Comparison of ENCODE assay signal across 19 cellular contexts in the genomic region with DNA sequence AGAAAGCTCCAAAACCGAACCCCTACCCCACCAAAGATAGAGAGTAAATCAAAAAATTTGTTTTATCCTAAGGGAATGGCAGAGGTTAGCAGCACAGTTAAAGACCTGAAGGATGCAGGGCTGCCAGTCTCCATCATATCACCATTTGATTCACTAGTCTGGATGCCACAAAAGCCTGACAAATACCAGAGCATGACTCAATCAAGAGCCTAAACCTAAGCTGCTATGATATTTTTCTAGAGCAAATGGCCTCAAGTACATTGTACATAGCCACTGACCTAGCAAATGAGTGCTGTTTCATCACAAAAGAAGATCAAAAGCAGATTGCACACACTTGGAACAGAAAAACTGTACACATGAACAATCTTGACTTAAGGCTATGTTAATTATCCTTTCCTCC. TPM values are rescaled to one million over a fixed set of nuclear protein-coding genes. Genes with fewer than 3 reads are reported as not detected.
A peak's percentile ranks its signal among the peaks of the same experiment; 100 is the strongest.
DNase-seq lines count a peak whose midpoint lies in the region; ATAC-seq and TF ChIP-seq lines count a peak whose summit lies in the region.
"Had no signal": no experiment of that assay in that cellular context is flagged by ENCODE, and none has a peak within 500 bp of the region (broad histone marks: within the 10 kb centered on the region; RNA-seq: fewer than 3 reads in every experiment).

No MANE protein-coding gene starts in this region.

- H3K27ac ChIP-seq in GM23248 (no peak overlapping the region), trophoblast cell (ENCODE audit: low read depth, low read length) (no peak overlapping the region), psoas muscle (no peak overlapping the region)

- H2BK120ac ChIP-seq in trophoblast cell (ENCODE audit: insufficient read depth, low read length, poor library complexity), result no peak overlapping the region

- H2AFZ ChIP-seq in GM23248, result no peak overlapping the region
- H2AFZ ChIP-seq in trophoblast cell (ENCODE audit: insufficient read depth, low read length, poor library complexity), result no peak overlapping the region
- H2AFZ ChIP-seq: GM23338 had no signal

- peaks cover 9% of the 10 kb centered on the region for H3K4me1 ChIP-seq in GM23248 (ENCODE audit: insufficient read depth)
- peaks cover 0 to 2% of the 10 kb centered on the region in 2 experiments for H3K4me1 ChIP-seq in trophoblast cell (ENCODE audit: control insufficient read depth in 1 of 2, insufficient read depth in 2 of 2, low read length in 2 of 2)
- H3K4me1 ChIP-seq in psoas muscle, result peaks cover 4% of the 10 kb centered on the region

- no peaks in the 10 kb centered on the region for H3K36me3 Mint-ChIP-seq in activated CD8-positive, alpha-beta T cell treated with anti-CD3 and anti-CD28 coated beads for 36 hours (ENCODE audit: low read depth)
- H3K36me3 Mint-ChIP-seq: CD14-positive monocyte had no signal

- H2BK12ac ChIP-seq in trophoblast cell (ENCODE audit: low read length), result no peak overlapping the region

- H3F3A ChIP-seq in GM23248 (ENCODE audit: insufficient read depth), result peaks cover 7% of the 10 kb centered on the region; the same call in 1 of the 2 replicates

- H4K8ac ChIP-seq in trophoblast cell (ENCODE audit: low read depth, low read length), result no peak overlapping the region

- H3K27ac Mint-ChIP-seq in activated CD8-positive, alpha-beta T cell treated with anti-CD3 and anti-CD28 coated beads for 36 hours, result no peak overlapping the region
- H3K27ac Mint-ChIP-seq: CD14-positive monocyte, GM23338 had no signal

- WGBS in GM23248 (ENCODE audit: low coverage in 1 of 2, low lambda C conversion rate in 2 of 2, missing lambda C conversion rate in 2 of 2), 2 experiments, result 60 to 80% methylated on average over 1 of the region's 1 CpG
- WGBS in trophoblast cell (ENCODE audit: extremely low coverage, insufficient coverage, insufficient read length), result no CpG with 5 or more reads among the region's 1 CpG
- WGBS in psoas muscle, 3 donors, result 92 to 97% (median 93%) methylated on average over 1 of the region's 1 CpG

- H3K9me3 ChIP-seq in GM23248 (ENCODE audit: low read depth) (no peaks in the 10 kb centered on the region), trophoblast cell (ENCODE audit: insufficient read depth, low read depth, low read length) (no peaks in the 10 kb centered on the region), psoas muscle (no peaks in the 10 kb centered on the region)

- no peaks in the 10 kb centered on the region for H4K20me1 ChIP-seq in GM23248 (ENCODE audit: insufficient read depth)

- H2BK5ac ChIP-seq in trophoblast cell (ENCODE audit: low read depth, low read length, poor library complexity), result no peak overlapping the region

- H3K9me3 Mint-ChIP-seq in activated CD8-positive, alpha-beta T cell treated with anti-CD3 and anti-CD28 coated beads for 36 hours, result no peaks in the 10 kb centered on the region

- in situ Hi-C loops in GM23248 (cut with MboI), result no loop called here

- H3K4ac ChIP-seq in trophoblast cell (ENCODE audit: low read depth, low read length), result no peak overlapping the region

- H2AK5ac ChIP-seq in trophoblast cell (ENCODE audit: low read length), result no peak overlapping the region

- H3K23ac ChIP-seq in trophoblast cell (ENCODE audit: low read length), result no peak overlapping the region

- H3K14ac ChIP-seq in trophoblast cell (ENCODE audit: low read length), result no peak overlapping the region

- DNase-seq in GM23248 (peak; percentile 47), fibroblast of gingiva (ENCODE audit: low read depth) (peak; percentile 59), trophoblast cell (peak; percentile 42 to 56), GM19238 (ENCODE audit: insufficient read length, low spot score) (no peak), psoas muscle (no peak), NCI-H146 treated with DMSO at 0.1 percent for 48 hours (lab: John Stamatoyannopoulos, UW; ENCODE audit: unreplicated experiment) (no peak)
- no peak for DNase-seq in activated CD8-positive, alpha-beta T cell treated with anti-CD3 and anti-CD28 coated beads for 36 hours
- DNase-seq: AML-193, DMS 273 treated with DMSO at 0.1 percent for 48 hours, KBM-7, NCI-H1048, NCI-H146, NCI-H2107, NCI-H226, NCI-H524 treated with DMSO at 0.1 percent for 48 hours, Right ventricle myocardium superior had no signal

- H3K27me3 ChIP-seq in GM23248 (replicated peaks; ENCODE audit: insufficient read depth) (no peaks in the 10 kb centered on the region), trophoblast cell (ENCODE audit: insufficient read depth, low read length) (no peaks in the 10 kb centered on the region), psoas muscle (ENCODE audit: insufficient read depth in 3 of 3, low read length in 2 of 3) (no peaks in the 10 kb centered on the region)

- H3K9ac ChIP-seq in GM23248 (no peak overlapping the region), trophoblast cell (ENCODE audit: low read length) (no peak overlapping the region)

- H3K18ac ChIP-seq in trophoblast cell (ENCODE audit: low read length), result no peak overlapping the region

- CTCF ChIA-PET in activated CD8-positive, alpha-beta T cell treated with anti-CD3 and anti-CD28 coated beads for 36 hours (lab: Charles Lee), result interaction anchor here (1.0 kb wide), 1 partner anchor 362 kb away, joined by 3 read pairs; no protein-coding TSS in a partner anchor

- H3K4me2 ChIP-seq in GM23248 (ENCODE audit: unreplicated experiment), result no peak overlapping the region
- no peak overlapping the region for H3K4me2 ChIP-seq in trophoblast cell (ENCODE audit: low read length)
- H3K4me2 ChIP-seq: GM23338 had no signal

- no peak overlapping the region for H4K12ac ChIP-seq in trophoblast cell (ENCODE audit: low read depth, low read length)

- no peaks in the 10 kb centered on the region for H3K79me1 ChIP-seq in trophoblast cell (ENCODE audit: low read length)

- ATAC-seq in SK-N-SH treated with all-trans-retinoic acid at 6 μM for 48 hours (peak; percentile 21), psoas muscle (no peak)
- ATAC-seq in activated CD8-positive, alpha-beta T cell treated with anti-CD3 and anti-CD28 coated beads for 36 hours, result no peak
- ATAC-seq: GM23338 had no signal

- no peaks in the 10 kb centered on the region; the same call in 1 of the 2 replicates for H3K9me2 ChIP-seq in GM23248 (ENCODE audit: insufficient read depth)

- H3K27me3 Mint-ChIP-seq in activated CD8-positive, alpha-beta T cell treated with anti-CD3 and anti-CD28 coated beads for 36 hours, result peaks cover 11% of the 10 kb centered on the region

- H3K36me3 ChIP-seq in GM23248 (ENCODE audit: low read depth) (no peaks in the 10 kb centered on the region), trophoblast cell (ENCODE audit: control insufficient read depth in 1 of 2, insufficient read depth in 2 of 2, low read length in 2 of 2) (no peaks in the 10 kb centered on the region), psoas muscle (ENCODE audit: insufficient read depth in 1 of 2, low read depth in 1 of 2) (no peaks in the 10 kb centered on the region)

- H3K79me2 ChIP-seq in GM23248 (ENCODE audit: insufficient read depth), result 0 out of 2 replicates have a peak, but pooled peaks cover 16% of the 10 kb centered on the region
- H3K79me2 ChIP-seq in trophoblast cell (ENCODE audit: control insufficient read depth, insufficient read depth, low read length, poor library complexity), result no peaks in the 10 kb centered on the region

- POLR2A ChIA-PET in activated CD8-positive, alpha-beta T cell treated with anti-CD3 and anti-CD28 coated beads for 36 hours (lab: Charles Lee), result no interaction called here

- no peak overlapping the region for H3K4me3 Mint-ChIP-seq in activated CD8-positive, alpha-beta T cell treated with anti-CD3 and anti-CD28 coated beads for 36 hours
- H3K4me3 Mint-ChIP-seq: CD14-positive monocyte, GM23338 had no signal

- no peak overlapping the region for H3K4me3 ChIP-seq in GM23248
- H3K4me3 ChIP-seq in trophoblast cell (ENCODE audit: low read depth, low read length), result no peak overlapping the region
- no peak overlapping the region for H3K4me3 ChIP-seq in psoas muscle
- H3K4me3 ChIP-seq: GM23338 had no signal

- H4K91ac ChIP-seq in trophoblast cell (ENCODE audit: low read depth, low read length), result no peak overlapping the region

- no peaks in the 10 kb centered on the region for H3K4me1 Mint-ChIP-seq in activated CD8-positive, alpha-beta T cell treated with anti-CD3 and anti-CD28 coated beads for 36 hours (ENCODE audit: low read depth)

- intact Hi-C loops in activated CD8-positive, alpha-beta T cell treated with anti-CD3 and anti-CD28 coated beads for 36 hours (cut with micrococcal nuclease), result no loop called here
- intact Hi-C loops in psoas muscle (cut with DNase I), result no loop called here

- TF ChIP-seq CTCF in activated CD8-positive, alpha-beta T cell treated with anti-CD3 and anti-CD28 coated beads for 36 hours (IDR thresholded peaks at IDR 0.05), result no peak
- no peak for TF ChIP-seq CTCF in psoas muscle (IDR thresholded peaks at IDR 0.05)

TF ChIP-seq in SK-N-SH treated with all-trans-retinoic acid at 6 μM for 48 hours, 23 proteins besides CTCF, POLR2A, EP300 and RAD21 (continues in another document):
- TF ChIP-seq ZNF8 (CRISPR knock-in tag; IDR thresholded peaks at IDR 0.05) (no peak), OSR1 (CRISPR knock-in tag; IDR thresholded peaks at IDR 0.05) (no peak), TSHZ2 (CRISPR knock-in tag; IDR thresholded peaks at IDR 0.05) (no peak)

RNA-seq across cellular contexts. Expression of gene DPYSL3, which starts 48.0 kb away (rescaled TPM):
- total RNA-seq in GM23248 (2014; rRNA removed; shearing (Covaris generic)), result 34.3 and 42.8 TPM in 2 replicates
- polyA plus RNA-seq in GM23248 (2016; fragmentation: Nextera tagmentation; extraction: Ambion mirVana), result 8.8 and 9.2 TPM in 2 replicates
- 126 and 133 TPM in 2 replicates for polyA plus RNA-seq in trophoblast cell (2013)
- total RNA-seq in activated CD8-positive, alpha-beta T cell treated with anti-CD3 and anti-CD28 coated beads for 36 hours, result under 1 TPM; 0.13 to 0.38 TPM
- 10 to 100 TPM; 18.0 to 58.5 (median 38.4) TPM for total RNA-seq in psoas muscle
- 10 to 100 TPM in 2 of 3 donors, 1 to 10 TPM in 1; 8.8 to 15.0 (median 13.5) TPM for polyA plus RNA-seq in psoas muscle
- polyA plus RNA-seq: CD14-positive monocyte had no signal

Comparison
In these comparisons a context has a peak if more than half of its experiments do, and no peak if none do; other contexts are left out.
1. DNase-seq: peak in GM23248 (single experiment), fibroblast of gingiva (single experiment) and trophoblast cell (2 of 2); none in GM19238 (single experiment), activated CD8-positive, alpha-beta T cell treated with anti-CD3 and anti-CD28 coated beads for 36 hours (single experiment), psoas muscle (0 of 2) and NCI-H146 treated with DMSO at 0.1 percent for 48 hours (single experiment).
2. RNA of gene DPYSL3, which starts 48.0 kb away (total RNA-seq): 18.0 to 58.5 TPM in psoas muscle and 34.3 to 42.8 TPM in GM23248; 0.13 to 0.38 TPM in activated CD8-positive, alpha-beta T cell treated with anti-CD3 and anti-CD28 coated beads for 36 hours; every median in the first group is over 10 times any median in the second.